Comparison of ENCODE assay signal across 1 cellular context in genomic region chr1:59543211-59543668, GRCh38.
TF ChIP-seq lines count a peak whose summit lies in the region.

No MANE protein-coding gene starts in this region.

TF ChIP-seq in WTC11, 78 proteins besides CTCF, POLR2A, EP300 and RAD21 (continued from another document):
- TF ChIP-seq CDX4 (CRISPR knock-in tag; IDR thresholded peaks at IDR 0.05; ENCODE audit: borderline replicate concordance) (no peak), ZNF219 (CRISPR knock-in tag; IDR thresholded peaks at IDR 0.05; ENCODE audit: borderline replicate concordance) (no peak), PRRX2 (CRISPR knock-in tag; IDR thresholded peaks at IDR 0.05) (no peak), ETV6 (CRISPR knock-in tag; IDR thresholded peaks at IDR 0.05) (no peak), ZNF232 (CRISPR knock-in tag; IDR thresholded peaks at IDR 0.05) (no peak), OVOL2 (CRISPR knock-in tag; IDR thresholded peaks at IDR 0.05; ENCODE audit: borderline replicate concordance) (no peak), ZNF263 (CRISPR knock-in tag; IDR thresholded peaks at IDR 0.05; ENCODE audit: low read depth) (no peak), CBFB (CRISPR knock-in tag; IDR thresholded peaks at IDR 0.05; ENCODE audit: low read depth) (no peak), ZNF317 (CRISPR knock-in tag; IDR thresholded peaks at IDR 0.05; ENCODE audit: borderline replicate concordance, low read depth) (no peak), ESRRA (CRISPR knock-in tag; IDR thresholded peaks at IDR 0.05; ENCODE audit: borderline replicate concordance) (no peak), E2F4 (CRISPR knock-in tag; IDR thresholded peaks at IDR 0.05; ENCODE audit: borderline replicate concordance, low read depth) (no peak), NR2C2 (CRISPR knock-in tag; IDR thresholded peaks at IDR 0.05) (no peak), ERG (CRISPR knock-in tag; IDR thresholded peaks at IDR 0.05) (no peak)
- TF ChIP-seq, protein P1, sequence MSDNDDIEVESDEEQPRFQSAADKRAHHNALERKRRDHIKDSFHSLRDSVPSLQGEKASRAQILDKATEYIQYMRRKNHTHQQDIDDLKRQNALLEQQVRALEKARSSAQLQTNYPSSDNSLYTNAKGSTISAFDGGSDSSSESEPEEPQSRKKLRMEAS (CRISPR knock-in tag; IDR thresholded peaks at IDR 0.05), result no peak
- TF ChIP-seq, protein P2, sequence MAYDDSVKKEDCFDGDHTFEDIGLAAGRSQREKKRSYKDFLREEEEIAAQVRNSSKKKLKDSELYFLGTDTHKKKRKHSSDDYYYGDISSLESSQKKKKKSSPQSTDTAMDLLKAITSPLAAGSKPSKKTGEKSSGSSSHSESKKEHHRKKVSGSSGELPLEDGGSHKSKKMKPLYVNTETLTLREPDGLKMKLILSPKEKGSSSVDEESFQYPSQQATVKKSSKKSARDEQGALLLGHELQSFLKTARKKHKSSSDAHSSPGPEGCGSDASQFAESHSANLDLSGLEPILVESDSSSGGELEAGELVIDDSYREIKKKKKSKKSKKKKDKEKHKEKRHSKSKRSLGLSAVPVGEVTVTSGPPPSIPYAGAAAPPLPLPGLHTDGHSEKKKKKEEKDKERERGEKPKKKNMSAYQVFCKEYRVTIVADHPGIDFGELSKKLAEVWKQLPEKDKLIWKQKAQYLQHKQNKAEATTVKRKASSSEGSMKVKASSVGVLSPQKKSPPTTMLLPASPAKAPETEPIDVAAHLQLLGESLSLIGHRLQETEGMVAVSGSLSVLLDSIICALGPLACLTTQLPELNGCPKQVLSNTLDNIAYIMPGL (CRISPR knock-in tag; IDR thresholded peaks at IDR 0.05), result no peak
- TF ChIP-seq, protein P3, sequence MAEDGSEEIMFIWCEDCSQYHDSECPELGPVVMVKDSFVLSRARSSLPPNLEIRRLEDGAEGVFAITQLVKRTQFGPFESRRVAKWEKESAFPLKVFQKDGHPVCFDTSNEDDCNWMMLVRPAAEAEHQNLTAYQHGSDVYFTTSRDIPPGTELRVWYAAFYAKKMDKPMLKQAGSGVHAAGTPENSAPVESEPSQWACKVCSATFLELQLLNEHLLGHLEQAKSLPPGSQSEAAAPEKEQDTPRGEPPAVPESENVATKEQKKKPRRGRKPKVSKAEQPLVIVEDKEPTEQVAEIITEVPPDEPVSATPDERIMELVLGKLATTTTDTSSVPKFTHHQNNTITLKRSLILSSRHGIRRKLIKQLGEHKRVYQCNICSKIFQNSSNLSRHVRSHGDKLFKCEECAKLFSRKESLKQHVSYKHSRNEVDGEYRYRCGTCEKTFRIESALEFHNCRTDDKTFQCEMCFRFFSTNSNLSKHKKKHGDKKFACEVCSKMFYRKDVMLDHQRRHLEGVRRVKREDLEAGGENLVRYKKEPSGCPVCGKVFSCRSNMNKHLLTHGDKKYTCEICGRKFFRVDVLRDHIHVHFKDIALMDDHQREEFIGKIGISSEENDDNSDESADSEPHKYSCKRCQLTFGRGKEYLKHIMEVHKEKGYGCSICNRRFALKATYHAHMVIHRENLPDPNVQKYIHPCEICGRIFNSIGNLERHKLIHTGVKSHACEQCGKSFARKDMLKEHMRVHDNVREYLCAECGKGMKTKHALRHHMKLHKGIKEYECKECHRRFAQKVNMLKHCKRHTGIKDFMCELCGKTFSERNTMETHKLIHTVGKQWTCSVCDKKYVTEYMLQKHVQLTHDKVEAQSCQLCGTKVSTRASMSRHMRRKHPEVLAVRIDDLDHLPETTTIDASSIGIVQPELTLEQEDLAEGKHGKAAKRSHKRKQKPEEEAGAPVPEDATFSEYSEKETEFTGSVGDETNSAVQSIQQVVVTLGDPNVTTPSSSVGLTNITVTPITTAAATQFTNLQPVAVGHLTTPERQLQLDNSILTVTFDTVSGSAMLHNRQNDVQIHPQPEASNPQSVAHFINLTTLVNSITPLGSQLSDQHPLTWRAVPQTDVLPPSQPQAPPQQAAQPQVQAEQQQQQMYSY (CRISPR knock-in tag; IDR thresholded peaks at IDR 0.05), result no peak
- TF ChIP-seq, protein P4, sequence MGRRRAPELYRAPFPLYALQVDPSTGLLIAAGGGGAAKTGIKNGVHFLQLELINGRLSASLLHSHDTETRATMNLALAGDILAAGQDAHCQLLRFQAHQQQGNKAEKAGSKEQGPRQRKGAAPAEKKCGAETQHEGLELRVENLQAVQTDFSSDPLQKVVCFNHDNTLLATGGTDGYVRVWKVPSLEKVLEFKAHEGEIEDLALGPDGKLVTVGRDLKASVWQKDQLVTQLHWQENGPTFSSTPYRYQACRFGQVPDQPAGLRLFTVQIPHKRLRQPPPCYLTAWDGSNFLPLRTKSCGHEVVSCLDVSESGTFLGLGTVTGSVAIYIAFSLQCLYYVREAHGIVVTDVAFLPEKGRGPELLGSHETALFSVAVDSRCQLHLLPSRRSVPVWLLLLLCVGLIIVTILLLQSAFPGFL (CRISPR knock-in tag; IDR thresholded peaks at IDR 0.05; ENCODE audit: borderline replicate concordance), result no peak
TF ChIP-seq in WTC11: peak in this region for 0.
